Comparison of ENCODE assay signal across 22 cellular contexts in genomic region chr10:71899665-71900412, GRCh38.
"Had no signal": no experiment of that assay in that cellular context is flagged by ENCODE, and none has a peak within 500 bp of the region (broad histone marks: within the 10 kb centered on the region; RNA-seq: fewer than 3 reads in every experiment).

No MANE protein-coding gene starts in this region.

- H3K4me3 ChIP-seq: cardiac muscle cell, dorsolateral prefrontal cortex, prostate gland, right atrium auricular region, skin epidermis, thoracic aorta had no signal

- H3K27ac ChIP-seq: cardiac muscle cell, dorsolateral prefrontal cortex, epithelial cell of prostate, foreskin keratinocyte, prostate gland, right atrium auricular region, thoracic aorta had no signal

- H3K4me1 ChIP-seq: prostate gland had no signal

- DNase-seq: activated CD4-positive, alpha-beta memory T cell treated with anti-CD3 and anti-CD28 coated beads, Interleukin-2, amount 10 ng/mL, durations not matched to agents 7 days and 5 days; activated CD4-positive, alpha-beta T cell treated with anti-CD3 and anti-CD28 coated beads for 48 hours; activated CD4-positive, CD25-positive, alpha-beta regulatory T cell; activated CD8-positive, alpha-beta memory T cell treated with anti-CD3 and anti-CD28 coated beads, Interleukin-2, amount 10 ng/mL, durations not matched to agents 7 days and 5 days; activated naive CD4-positive, alpha-beta T cell; activated naive CD8-positive, alpha-beta T cell treated with anti-CD3 and anti-CD28 coated beads for 36 hours; amniotic stem cell; dorsolateral prefrontal cortex; foreskin keratinocyte; left ventricle myocardium superior; occipital lobe; stimulated activated CD4-positive, alpha-beta T cell treated with anti-CD3 and anti-CD28 coated beads, Interleukin-4, amount 100 ng/mL, for 24 hours; T-cell had no signal

- ATAC-seq: activated CD8-positive, alpha-beta memory T cell treated with anti-CD3 and anti-CD28 coated beads, Interleukin-2, amount 10 ng/mL, durations not matched to agents 7 days and 5 days; activated T-helper 17 cell treated with anti-CD3 and anti-CD28 coated beads, Interleukin-2, amount 50 U/mL, for 72 hours; foreskin keratinocyte; left ventricle myocardium superior; natural killer cell treated with Interleukin-12 subunit alpha and Interleukin-12 subunit beta and Interleukin-15 and Interleukin-18, amount 100 ng/mL, for 72 hours; stimulated activated effector memory CD8-positive, alpha-beta T cell treated with anti-CD3 and anti-CD28 coated beads, Interleukin-12 subunit alpha, Interleukin-12 subunit beta, amount 100 ng/mL, for 72 hours; T-cell had no signal

- H3K9me3 ChIP-seq: prostate gland, right atrium auricular region, thoracic aorta had no signal

- H3K36me3 ChIP-seq: cardiac muscle cell, prostate gland, right atrium auricular region, thoracic aorta had no signal

- H3K27me3 ChIP-seq: cardiac muscle cell, dorsolateral prefrontal cortex, foreskin keratinocyte, right atrium auricular region had no signal
